16 cellular contexts compared by ENCODE assay signal in genomic region chr5:107955321-107955720, GRCh38.
DNase-seq lines count a peak whose midpoint lies in the region; ATAC-seq, FAIRE-seq and TF ChIP-seq lines count a peak whose summit lies in the region.
"Had no signal": no experiment of that assay in that cellular context is flagged by ENCODE, and none has a peak within 500 bp of the region (broad histone marks: within the 10 kb centered on the region; RNA-seq: fewer than 3 reads in every experiment).

No MANE protein-coding gene starts in this region.

- no peak overlapping the region for H2BK20ac ChIP-seq in H1 (ENCODE audit: low read length)

- no peak overlapping the region for H2BK5ac ChIP-seq in H1 (ENCODE audit: low read depth, low read length)

- no peak for DNase-seq in SK-N-SH
- peak; percentile 29 for DNase-seq in MV-4-11 (lab: John Stamatoyannopoulos, UW)
- DNase-seq in H1 (ENCODE audit: low read depth in 1 of 2, low spot score in 2 of 2) = no peak
- DNase-seq in SIG-M5 (lab: John Stamatoyannopoulos, UW) = no peak
- DNase-seq in coronary artery (ENCODE audit: low spot score) = no peak
- no peak for DNase-seq in RKO (ENCODE audit: low spot score)
- DNase-seq: C1 segment of cervical spinal cord; Calu3; CD4-positive, alpha-beta T cell; DMS 273 treated with DMSO at 0.1 percent for 48 hours; GOT3 had no signal

- no peaks in the 10 kb centered on the region for H3K79me1 ChIP-seq in H1 (ENCODE audit: low read depth, low read length)

- no peak overlapping the region for H3K23ac ChIP-seq in H1 (ENCODE audit: insufficient read length)

- TF ChIP-seq EP300 in SK-N-SH (IDR thresholded peaks at IDR 0.05; ENCODE audit: borderline replicate concordance in 1 of 2, low read depth in 1 of 2, low read length in 1 of 2) = no peak
- TF ChIP-seq EP300 in H1 (IDR thresholded peaks at IDR 0.05; ENCODE audit: borderline replicate concordance in 1 of 2, low read depth in 2 of 2, low read length in 2 of 2) = no peak

- WGBS in SK-N-SH (ENCODE audit: low lambda C conversion rate) = 62% methylated on average over 3 of the region's 3 CpGs
- 83% methylated on average over 3 of the region's 3 CpGs; no CpG with 5 or more reads in 1 of the 2 experiments for WGBS in H1 (ENCODE audit: extremely low coverage in 1 of 2, insufficient coverage in 1 of 2, insufficient read length in 1 of 2, insufficient replicate concordance in 2 of 2, low coverage in 1 of 2, low lambda C conversion rate in 2 of 2, missing lambda C conversion rate in 1 of 2), 2 experiments

- H3K14ac ChIP-seq in H1 (ENCODE audit: insufficient read length) = no peak overlapping the region

- no peak overlapping the region for H3K56ac ChIP-seq in H1 (replicated peaks; ENCODE audit: insufficient read length, low read depth, low read length)

- H3K36me3 ChIP-seq in SK-N-SH (replicated peaks in 1 of 2; ENCODE audit: control insufficient read depth in 1 of 2, insufficient read depth in 2 of 2, low read length in 1 of 2) = no peaks in the 10 kb centered on the region
- H3K36me3 ChIP-seq in H1 (ENCODE audit: control insufficient read depth in 2 of 4, insufficient read depth in 4 of 4, low read length in 3 of 4) = no peaks in the 10 kb centered on the region
- H3K36me3 ChIP-seq: HAP-1 had no signal

- H4K20me1 ChIP-seq in SK-N-SH (ENCODE audit: insufficient read depth) = no peaks in the 10 kb centered on the region
- no peaks in the 10 kb centered on the region for H4K20me1 ChIP-seq in H1 (replicated peaks in 1 of 2; ENCODE audit: control insufficient read depth in 1 of 2, insufficient read depth in 2 of 2, low read length in 2 of 2)

- H3K27me3 ChIP-seq in SK-N-SH (ENCODE audit: insufficient read depth) (no peaks in the 10 kb centered on the region), H1 (replicated peaks in 1 of 4; ENCODE audit: control insufficient read depth in 3 of 4, extremely low read depth in 1 of 4, insufficient read depth in 3 of 4, low read length in 3 of 4) (peaks cover 0 to 1% (median 0%) of the 10 kb centered on the region in 4 experiments; a peak in 1 of 7 replicates)

- H2BK120ac ChIP-seq in H1 (replicated peaks; ENCODE audit: low read depth, low read length) = no peak overlapping the region

- CTCF ChIA-PET in SK-N-SH (lab: Yijun Ruan, JAX) = no interaction called here
- CTCF ChIA-PET in H1 (lab: Charles Lee; ENCODE audit: partially characterized antibody) = no interaction called here

- H3F3A ChIP-seq in SK-N-SH (replicated peaks; ENCODE audit: insufficient read depth) = no peaks in the 10 kb centered on the region

- H2AK5ac ChIP-seq in H1 (ENCODE audit: low read depth, low read length) = no peak overlapping the region

- no peaks in the 10 kb centered on the region for H3K79me2 ChIP-seq in SK-N-SH (ENCODE audit: insufficient read depth)
- H3K79me2 ChIP-seq in H1 (ENCODE audit: control insufficient read depth in 1 of 2, insufficient read depth in 2 of 2, low read length in 2 of 2) = no peaks in the 10 kb centered on the region

- no peaks in the 10 kb centered on the region for H3K9me2 ChIP-seq in SK-N-SH

- POLR2A ChIA-PET in SK-N-SH (lab: Yijun Ruan, JAX) = interaction anchor here (0.7 kb wide), 1 partner anchor 1378 kb away, joined by 5 read pairs; no protein-coding TSS in a partner anchor
- POLR2A ChIA-PET in H1 (lab: Charles Lee; ENCODE audit: partially characterized antibody) = no interaction called here

- H2BK15ac ChIP-seq in H1 (ENCODE audit: low read length) = no peak overlapping the region

- H3K27ac ChIP-seq in SK-N-SH (ENCODE audit: low read depth in 2 of 2, low read length in 1 of 2) (no peak overlapping the region), H1 (ENCODE audit: low read depth, low read length) (no peak overlapping the region), coronary artery (no peak overlapping the region)
- H3K27ac ChIP-seq: HL-60 had no signal

- no peak overlapping the region for H3K9ac ChIP-seq in SK-N-SH
- no peak overlapping the region for H3K9ac ChIP-seq in H1 (replicated peaks in 1 of 4; ENCODE audit: extremely low read depth in 1 of 4, low read depth in 3 of 4, low read length in 3 of 4)

- H3K9me3 ChIP-seq in SK-N-SH (no peaks in the 10 kb centered on the region), H1 (ENCODE audit: insufficient read depth in 2 of 2, low read depth in 1 of 2, low read length in 1 of 2) (no peaks in the 10 kb centered on the region)
- H3K9me3 ChIP-seq: HAP-1 had no signal

- H3K4ac ChIP-seq in H1 (replicated peaks; ENCODE audit: insufficient read length, low read depth, low read length) = no peak overlapping the region

- no peak overlapping the region for H4K8ac ChIP-seq in H1 (ENCODE audit: extremely low read depth, insufficient read depth, low read length)

- H3K4me1 ChIP-seq in SK-N-SH (ENCODE audit: control insufficient read depth in 1 of 2, insufficient read depth in 2 of 2, low read depth in 1 of 2, low read length in 1 of 2) (peaks cover 0 to 11% of the 10 kb centered on the region in 2 experiments; a peak in 2 of 4 replicates), H1 (replicated peaks in 1 of 4; ENCODE audit: control insufficient read depth in 3 of 4, insufficient read depth in 4 of 4, low read length in 3 of 4) (no peaks in the 10 kb centered on the region)
- H3K4me1 ChIP-seq: HAP-1 had no signal

- H3K23me2 ChIP-seq in H1 (ENCODE audit: low read depth, low read length) = no peaks in the 10 kb centered on the region

- H2BK12ac ChIP-seq in H1 (ENCODE audit: low read depth, low read length) = no peak overlapping the region

- no peak overlapping the region for H4K91ac ChIP-seq in H1 (replicated peaks; ENCODE audit: insufficient read length, low read length)

- TF ChIP-seq CTCF in SK-N-SH (IDR thresholded peaks at IDR 0.05) (no peak), H1 (IDR thresholded peaks at IDR 0.05; ENCODE audit: control extremely low read depth in 1 of 3, insufficient read depth in 1 of 3, low read depth in 1 of 3, low read length in 3 of 3) (no peak), coronary artery (IDR thresholded peaks at IDR 0.05) (no peak)

- no peak overlapping the region for H4K5ac ChIP-seq in H1 (ENCODE audit: insufficient read length, low read depth, low read length)

- TF ChIP-seq RAD21 in SK-N-SH (IDR thresholded peaks at IDR 0.05; ENCODE audit: low read length) (no peak), H1 (IDR thresholded peaks at IDR 0.05 in 1 of 2, conservative IDR thresholded peaks at IDR 0.05 in 1 of 2; ENCODE audit: low read depth in 2 of 2, low read length in 2 of 2) (no peak)

- H3K4me2 ChIP-seq in SK-N-SH (no peak overlapping the region), H1 (ENCODE audit: insufficient read depth in 1 of 2, low read depth in 2 of 2, low read length in 2 of 2) (no peak overlapping the region)

- ATAC-seq in SK-N-SH treated with all-trans-retinoic acid at 6 μM for 48 hours = no peak
- ATAC-seq: GM12878 had no signal

- no peak for TF ChIP-seq POLR2A in H1 (IDR thresholded peaks at IDR 0.05; ENCODE audit: control extremely low read depth in 1 of 2, low read depth in 2 of 2, low read length in 2 of 2)

- no peak overlapping the region for H2AFZ ChIP-seq in SK-N-SH (ENCODE audit: low read depth)
- H2AFZ ChIP-seq in H1 (ENCODE audit: low read length) = no peak overlapping the region

- no peak overlapping the region for H3K18ac ChIP-seq in H1 (ENCODE audit: extremely low read depth, low read length)

- H3K4me3 ChIP-seq in SK-N-SH (ENCODE audit: low read depth in 2 of 2, low read length in 1 of 2) = no peak overlapping the region
- no peak overlapping the region for H3K4me3 ChIP-seq in H1 (ENCODE audit: extremely low read depth in 1 of 4, insufficient read depth in 2 of 4, low read depth in 3 of 4, low read length in 4 of 4)
- H3K4me3 ChIP-seq in coronary artery = no peak overlapping the region
- H3K4me3 ChIP-seq: GM12878, HAP-1 had no signal

- no peak for FAIRE-seq in H1 (lab: Jason Lieb, UNC)
- FAIRE-seq: GM12878, GM18507 had no signal

TF ChIP-seq in SK-N-SH, 30 proteins besides CTCF, POLR2A, EP300 and RAD21:
- peak; percentile 48 for TF ChIP-seq GATA2 (CRISPR knock-in tag; IDR thresholded peaks at IDR 0.05)
- no peak for TF ChIP-seq IRF3 (IDR thresholded peaks at IDR 0.05; ENCODE audit: low read depth, low read length)

TF ChIP-seq in SK-N-SH treated with all-trans-retinoic acid at 6 μM for 48 hours, 23 proteins besides CTCF, POLR2A, EP300 and RAD21:
- no peak for TF ChIP-seq ZNF8 (CRISPR knock-in tag; IDR thresholded peaks at IDR 0.05)
- no peak for TF ChIP-seq ZC3H10 (CRISPR knock-in tag; IDR thresholded peaks at IDR 0.05)

TF ChIP-seq in H1, 55 proteins besides CTCF, POLR2A, EP300 and RAD21:
- peak; percentile 37; the same call in 1 of the 2 replicates for TF ChIP-seq CEBPB (IDR thresholded peaks at IDR 0.05; ENCODE audit: low read depth, low read length)
- no peak for TF ChIP-seq FOSL1 (IDR thresholded peaks at IDR 0.05; ENCODE audit: insufficient read depth, low read depth, low read length)
- no peak for TF ChIP-seq USF2 (IDR thresholded peaks at IDR 0.05; ENCODE audit: low read length)
